1 cellular context compared by ENCODE assay signal in the genomic region with DNA sequence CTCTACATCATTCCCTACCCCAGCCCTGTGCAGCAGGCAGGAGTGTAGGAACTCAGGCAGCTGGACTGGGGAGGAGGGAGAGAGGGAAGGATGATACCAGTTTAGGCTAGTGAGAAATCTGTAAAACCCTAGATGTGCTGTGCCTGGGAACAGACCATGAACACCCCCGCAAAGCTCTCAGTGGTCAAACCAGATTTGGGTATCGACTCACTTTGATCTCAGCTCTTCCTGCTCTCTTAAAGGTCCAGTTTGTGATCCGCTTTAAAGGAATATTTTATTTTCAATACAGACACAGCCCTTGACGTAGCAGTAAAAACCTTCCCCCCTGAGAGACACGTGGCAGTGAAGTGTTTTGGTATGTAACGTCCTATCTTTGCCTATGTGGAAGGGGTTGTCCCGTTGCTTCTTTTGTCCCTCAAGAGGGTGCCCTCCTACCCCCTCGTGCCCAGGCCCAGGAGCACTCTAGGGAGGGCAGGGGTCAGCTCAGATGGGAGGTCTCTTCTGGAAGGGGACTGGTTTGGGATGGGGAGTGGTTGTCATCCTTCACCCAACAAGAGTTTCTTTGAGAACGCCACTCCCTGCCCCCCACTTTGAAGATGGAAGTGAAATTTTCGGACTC.
TF ChIP-seq lines count a peak whose summit lies in the region.

No MANE protein-coding gene starts in this region.

TF ChIP-seq in IMR-90, 13 proteins besides CTCF, POLR2A, EP300 and RAD21:
- TF ChIP-seq MXI1 (IDR thresholded peaks at IDR 0.05; ENCODE audit: borderline replicate concordance, low read depth, low read length) (no peak), RCOR1 (IDR thresholded peaks at IDR 0.05; ENCODE audit: insufficient replicate concordance, low read length) (no peak), CEBPB (IDR thresholded peaks at IDR 0.05; ENCODE audit: low read depth, low read length) (no peak), NFE2L2 (IDR thresholded peaks at IDR 0.05; ENCODE audit: low read depth, low read length) (no peak), SMC3 (IDR thresholded peaks at IDR 0.05; ENCODE audit: low read depth, low read length) (no peak), RFX5 (IDR thresholded peaks at IDR 0.05; ENCODE audit: low read depth, low read length) (no peak), FOS (IDR thresholded peaks at IDR 0.05; ENCODE audit: low read depth, low read length) (no peak), MAFK (IDR thresholded peaks at IDR 0.05; ENCODE audit: low read depth, low read length) (no peak), BHLHE40 (IDR thresholded peaks at IDR 0.05; ENCODE audit: low read depth, low read length) (no peak), CHD1 (IDR thresholded peaks at IDR 0.05; ENCODE audit: low read depth, low read length) (no peak), MAZ (IDR thresholded peaks at IDR 0.05; ENCODE audit: borderline replicate concordance, low read depth, low read length) (no peak)
- TF ChIP-seq, protein P1, sequence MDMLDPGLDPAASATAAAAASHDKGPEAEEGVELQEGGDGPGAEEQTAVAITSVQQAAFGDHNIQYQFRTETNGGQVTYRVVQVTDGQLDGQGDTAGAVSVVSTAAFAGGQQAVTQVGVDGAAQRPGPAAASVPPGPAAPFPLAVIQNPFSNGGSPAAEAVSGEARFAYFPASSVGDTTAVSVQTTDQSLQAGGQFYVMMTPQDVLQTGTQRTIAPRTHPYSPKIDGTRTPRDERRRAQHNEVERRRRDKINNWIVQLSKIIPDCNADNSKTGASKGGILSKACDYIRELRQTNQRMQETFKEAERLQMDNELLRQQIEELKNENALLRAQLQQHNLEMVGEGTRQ (IDR thresholded peaks at IDR 0.05; ENCODE audit: low read depth, low read length), result no peak
- TF ChIP-seq, protein P2, sequence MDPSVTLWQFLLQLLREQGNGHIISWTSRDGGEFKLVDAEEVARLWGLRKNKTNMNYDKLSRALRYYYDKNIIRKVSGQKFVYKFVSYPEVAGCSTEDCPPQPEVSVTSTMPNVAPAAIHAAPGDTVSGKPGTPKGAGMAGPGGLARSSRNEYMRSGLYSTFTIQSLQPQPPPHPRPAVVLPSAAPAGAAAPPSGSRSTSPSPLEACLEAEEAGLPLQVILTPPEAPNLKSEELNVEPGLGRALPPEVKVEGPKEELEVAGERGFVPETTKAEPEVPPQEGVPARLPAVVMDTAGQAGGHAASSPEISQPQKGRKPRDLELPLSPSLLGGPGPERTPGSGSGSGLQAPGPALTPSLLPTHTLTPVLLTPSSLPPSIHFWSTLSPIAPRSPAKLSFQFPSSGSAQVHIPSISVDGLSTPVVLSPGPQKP (IDR thresholded peaks at IDR 0.05; ENCODE audit: borderline replicate concordance, low read depth, low read length), result no peak
TF ChIP-seq in IMR-90: peak in this region for 0.
